8 cellular contexts compared by ENCODE assay signal in the genomic region with DNA sequence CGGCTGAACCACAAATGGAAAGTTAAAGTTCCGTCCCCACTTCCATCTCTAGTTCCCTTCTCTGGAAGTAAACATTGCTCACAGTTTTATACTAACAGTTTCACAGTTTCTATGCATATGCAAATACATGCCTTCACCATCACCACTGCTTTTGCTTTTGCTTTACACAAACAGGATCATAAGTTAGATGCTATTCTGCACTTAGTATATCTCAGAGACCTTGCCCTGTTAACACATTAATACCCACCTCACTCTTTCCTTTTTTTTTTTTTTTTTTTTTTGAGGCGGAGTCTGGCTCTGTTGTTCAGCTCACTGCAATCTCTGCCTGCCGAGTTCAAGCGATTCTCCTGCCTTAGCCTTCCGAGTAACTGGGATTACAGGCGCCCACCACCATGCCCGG. TPM values are rescaled to one million over a fixed set of nuclear protein-coding genes. Genes with fewer than 3 reads are reported as not detected.
DNase-seq lines count a peak whose midpoint lies in the region; ATAC-seq and TF ChIP-seq lines count a peak whose summit lies in the region.

No MANE protein-coding gene starts in this region.

- H3K27me3 Mint-ChIP-seq in chondrocyte (ENCODE audit: low read depth): no peaks in the 10 kb centered on the region

- ATAC-seq in DND-41 (ENCODE audit: insufficient read depth, low read depth) (no peak), GM21390 (IDR thresholded peaks at IDR 0.05; ENCODE audit: unreplicated experiment) (peak; percentile 63)

- H3K27ac ChIP-seq in DND-41 (ENCODE audit: low read length) (peak overlapping the region; percentile 29; the same call in 1 of the 2 replicates), mucosa of rectum (ENCODE audit: low read depth in 2 of 2, low read length in 2 of 2) (peak overlapping the region; percentile 99 to 100)

- H3K27me3 ChIP-seq in DND-41 (ENCODE audit: insufficient read depth, low read length, poor library complexity): no peaks in the 10 kb centered on the region
- H3K27me3 ChIP-seq in mucosa of rectum (ENCODE audit: control insufficient read depth in 2 of 2, insufficient read depth in 2 of 2, low read length in 2 of 2): no peaks in the 10 kb centered on the region

- H3K4me1 ChIP-seq in DND-41 (ENCODE audit: insufficient read depth, low read length): peaks cover 38% of the 10 kb centered on the region
- peaks cover 20 to 43% of the 10 kb centered on the region in 2 donors for H3K4me1 ChIP-seq in mucosa of rectum (ENCODE audit: control insufficient read depth in 2 of 2, insufficient read depth in 2 of 2, low read length in 2 of 2)

- H3K9ac ChIP-seq in DND-41 (ENCODE audit: low read depth, low read length) (peak overlapping the region; percentile 84), mucosa of rectum (ENCODE audit: low read depth in 1 of 2, low read length in 2 of 2) (peak overlapping the region; percentile 92 to 95)

- H3K9me3 Mint-ChIP-seq in chondrocyte (ENCODE audit: low read depth): no peaks in the 10 kb centered on the region

- peak overlapping the region; percentile 84 for H3K4me2 ChIP-seq in DND-41 (ENCODE audit: insufficient read depth, low read length)

- H3K4me3 Mint-ChIP-seq in chondrocyte (ENCODE audit: unreplicated experiment): peak overlapping the region; percentile 94

- H3K27ac Mint-ChIP-seq in chondrocyte (ENCODE audit: unreplicated experiment): peak overlapping the region; percentile 97

- H4K20me1 ChIP-seq in DND-41 (ENCODE audit: insufficient read depth, low read length): no peaks in the 10 kb centered on the region

- H3K9me3 ChIP-seq in DND-41 (ENCODE audit: insufficient read depth, low read length, severe bottlenecking) (no peaks in the 10 kb centered on the region), mucosa of rectum (ENCODE audit: control insufficient read depth in 2 of 2, low read length in 2 of 2) (no peaks in the 10 kb centered on the region)

- H2AFZ ChIP-seq in DND-41 (ENCODE audit: low read depth, low read length): peak overlapping the region; percentile 97

- peaks cover 9% of the 10 kb centered on the region for H3K36me3 Mint-ChIP-seq in chondrocyte (ENCODE audit: low read depth)

- DNase-seq in DND-41: no peak
- peak; percentile 38 for DNase-seq in KBM-7
- no peak for DNase-seq in chondrocyte (ENCODE audit: low spot score)
- no peak for DNase-seq in activated effector memory CD4-positive, alpha-beta T cell treated with anti-CD3 and anti-CD28 coated beads, Interleukin-2, amount 50 U/mL, for 16 hours
- no peak for DNase-seq in NCI-H2196 (lab: John Stamatoyannopoulos, UW; ENCODE audit: unreplicated experiment)
- no peak for DNase-seq in stimulated activated CD4-positive, alpha-beta T cell treated with anti-CD3 and anti-CD28 coated beads, Interleukin-2, amount 100 ng/mL, for 48 hours

- in situ Hi-C loops in KBM-7 (cut with MboI; ENCODE audit: low pct_unique_long_range_greater_than_20kb, low sequenced_read_pairs): no loop called here

- peaks cover 31% of the 10 kb centered on the region for H3K4me1 Mint-ChIP-seq in chondrocyte (ENCODE audit: low read depth)

- TF ChIP-seq CTCF in DND-41 (IDR thresholded peaks at IDR 0.05; ENCODE audit: borderline replicate concordance, extremely low read depth, low read length, poor library complexity, severe bottlenecking) (no peak), chondrocyte (IDR thresholded peaks at IDR 0.05) (no peak)

- H3K4me3 ChIP-seq in DND-41 (ENCODE audit: low read depth in 1 of 2, low read length in 2 of 2): peak overlapping the region; percentile 59 to 98; a peak in 3 of 4 replicates
- H3K4me3 ChIP-seq in mucosa of rectum (ENCODE audit: low read length in 2 of 2): peak overlapping the region; percentile 90 to 98

- H3K79me2 ChIP-seq in DND-41 (ENCODE audit: insufficient read depth, low read length): peaks cover 10% of the 10 kb centered on the region

- H3K36me3 ChIP-seq in DND-41 (ENCODE audit: insufficient read depth, low read length) (peaks cover 10% of the 10 kb centered on the region), mucosa of rectum (ENCODE audit: control insufficient read depth in 2 of 2, insufficient read depth in 2 of 2, low read length in 2 of 2) (peaks cover 10 to 12% of the 10 kb centered on the region in 2 donors)

RNA-seq across cellular contexts. Expression of a gene that starts 0.9 kb away (rescaled TPM):
- 19.2 to 32.7 TPM (median 22.8 TPM) in 3 replicates for total RNA-seq in chondrocyte

RNA-seq across cellular contexts. Expression of a gene that starts 23.5 kb away (rescaled TPM):
- not detected in 3 replicates for total RNA-seq in chondrocyte

RNA-seq across cellular contexts. Expression of a gene that starts 42.2 kb away (rescaled TPM):
- total RNA-seq in chondrocyte: 26.0 to 41.4 TPM (median 28.6 TPM) in 3 replicates

RNA-seq across cellular contexts. Expression of a gene that starts 42.6 kb away (rescaled TPM):
- total RNA-seq in chondrocyte: 141 to 168 TPM (median 142 TPM) in 3 replicates

RNA-seq across cellular contexts. Expression of a gene that starts 48.8 kb away (rescaled TPM):
- total RNA-seq in chondrocyte: 31.0 to 36.9 TPM (median 32.0 TPM) in 3 replicates
